In the genomic region with DNA sequence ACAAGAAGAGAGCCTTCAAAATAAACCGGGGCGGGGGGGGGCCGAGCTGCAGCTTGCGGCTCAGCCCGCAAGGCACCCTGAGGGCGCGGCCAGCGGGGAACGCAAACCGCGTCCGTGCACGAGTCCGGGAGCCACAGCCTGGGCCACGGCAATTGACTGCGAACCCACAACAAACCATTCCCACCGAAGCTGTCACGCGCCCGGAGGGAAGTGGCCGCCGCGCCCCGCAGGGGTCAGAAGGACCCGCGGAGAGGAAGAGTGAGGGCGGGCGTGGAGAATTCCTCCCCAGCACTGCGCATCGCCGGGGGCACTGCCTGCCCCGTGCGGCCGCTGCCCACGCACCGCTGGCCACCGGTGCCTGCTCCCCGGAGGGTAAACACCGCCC, we compare ENCODE assay signal across 8 cellular contexts. TPM values are rescaled to one million over a fixed set of nuclear protein-coding genes. Genes with fewer than 3 reads are reported as not detected.
DNase-seq lines count a peak whose midpoint lies in the region; ATAC-seq and TF ChIP-seq lines count a peak whose summit lies in the region.

No MANE protein-coding gene starts in this region.

- DNase-seq in CD8-positive, alpha-beta T cell: peak in 5 of 7 experiments; percentile 13 to 60 (median 20)
- DNase-seq in HAP-1 (ENCODE audit: low spot score in 2 of 2) (peak in 1 of 2 experiments; percentile 36), mesothelial cell of epicardium (ENCODE audit: low spot score in 2 of 2, unreplicated experiment in 2 of 2) (peak in 1 of 2 experiments; percentile 47), transverse colon (peak; percentile 44), NCI-H2227 treated with DMSO at 0.1 percent for 48 hours (lab: John Stamatoyannopoulos, UW) (no peak)

- H3K36me3 ChIP-seq in CD8-positive, alpha-beta T cell (ENCODE audit: insufficient read depth, low read length): no peaks in the 10 kb centered on the region
- no peaks in the 10 kb centered on the region for H3K36me3 ChIP-seq in HAP-1 (replicated peaks)
- no peaks in the 10 kb centered on the region for H3K36me3 ChIP-seq in transverse colon

- in situ Hi-C loops in HAP-1 (cut with MboI; ENCODE audit: low sequenced_read_pairs) (no loop called here), transverse colon (cut with MboI; ENCODE audit: low pct_ligation_motif_present in 1 of 4, low pct_unique_long_range_greater_than_20kb in 1 of 4, low sequenced_read_pairs in 3 of 4) (no loop called here)

- H3K9me3 ChIP-seq in CD8-positive, alpha-beta T cell (ENCODE audit: low read length): no peaks in the 10 kb centered on the region
- H3K9me3 ChIP-seq in HAP-1 (no peaks in the 10 kb centered on the region), transverse colon (no peaks in the 10 kb centered on the region)

- H3K4me3 ChIP-seq in CD8-positive, alpha-beta T cell (ENCODE audit: low read depth, low read length): peak overlapping the region; percentile 71
- peak overlapping the region; percentile 66 for H3K4me3 ChIP-seq in HAP-1
- H3K4me3 ChIP-seq in transverse colon: peak overlapping the region; percentile 72 to 86 (median 83)

- peak overlapping the region; percentile 91 for H3K27ac Mint-ChIP-seq in CD8-positive, alpha-beta T cell
- peak overlapping the region; percentile 76 for H3K27ac Mint-ChIP-seq in T-helper 1 cell treated with Interleukin-12 subunit alpha and Interleukin-12 subunit beta and Interleukin-4 antibody, amounts not matched to agents 30 μg/mL and 1 μg/mL, for 36 hours
- H3K27ac Mint-ChIP-seq in dendritic cell treated with granulocyte-macrophage colony-stimulating factor and Interleukin-4, amounts not matched to agents 40 ng/mL and 50 ng/mL, for 4 days: no peak overlapping the region
- H3K27ac Mint-ChIP-seq in mesothelial cell of epicardium: peak overlapping the region; percentile 72

- no peaks in the 10 kb centered on the region for H3K27me3 ChIP-seq in CD8-positive, alpha-beta T cell (ENCODE audit: insufficient read depth, low read length)
- no peaks in the 10 kb centered on the region for H3K27me3 ChIP-seq in HAP-1 (ENCODE audit: low read depth)
- no peaks in the 10 kb centered on the region for H3K27me3 ChIP-seq in transverse colon

- CTCF ChIA-PET in CD8-positive, alpha-beta T cell (lab: Charles Lee): interaction anchor here (0.8 to 3.5 kb wide), 9 partner anchors 14 to 372 kb away, joined by 3 to 21 read pairs (median 6); no protein-coding TSS in a partner anchor

- POLR2A ChIA-PET in CD8-positive, alpha-beta T cell (lab: Charles Lee): interaction anchor here (1.1 to 2.7 kb wide), 3 partner anchors 81 to 372 kb away, joined by 3 to 14 read pairs (median 4); no protein-coding TSS in a partner anchor

- ATAC-seq in CD8-positive, alpha-beta T cell: peak; percentile 9
- ATAC-seq in HG03565 (IDR thresholded peaks at IDR 0.05; ENCODE audit: unreplicated experiment): no peak

- peak overlapping the region; percentile 94 for H3K4me3 Mint-ChIP-seq in CD8-positive, alpha-beta T cell
- peak overlapping the region; percentile 97 for H3K4me3 Mint-ChIP-seq in T-helper 1 cell treated with Interleukin-12 subunit alpha and Interleukin-12 subunit beta and Interleukin-4 antibody, amounts not matched to agents 30 μg/mL and 1 μg/mL, for 36 hours
- peak overlapping the region; percentile 76 for H3K4me3 Mint-ChIP-seq in dendritic cell treated with granulocyte-macrophage colony-stimulating factor and Interleukin-4, amounts not matched to agents 40 ng/mL and 50 ng/mL, for 4 days
- peak overlapping the region; percentile 89 for H3K4me3 Mint-ChIP-seq in mesothelial cell of epicardium

- no peak for TF ChIP-seq EP300 in transverse colon (IDR thresholded peaks at IDR 0.05; ENCODE audit: low read depth)

- H3K27me3 Mint-ChIP-seq in CD8-positive, alpha-beta T cell (ENCODE audit: low read depth): no peaks in the 10 kb centered on the region
- H3K27me3 Mint-ChIP-seq in T-helper 1 cell treated with Interleukin-12 subunit alpha and Interleukin-12 subunit beta and Interleukin-4 antibody, amounts not matched to agents 30 μg/mL and 1 μg/mL, for 36 hours (ENCODE audit: low read depth): peaks cover 39% of the 10 kb centered on the region
- peaks cover 67% of the 10 kb centered on the region for H3K27me3 Mint-ChIP-seq in dendritic cell treated with granulocyte-macrophage colony-stimulating factor and Interleukin-4, amounts not matched to agents 40 ng/mL and 50 ng/mL, for 4 days
- H3K27me3 Mint-ChIP-seq in mesothelial cell of epicardium (ENCODE audit: low read depth): peaks cover 31% of the 10 kb centered on the region

- H3K4me1 Mint-ChIP-seq in CD8-positive, alpha-beta T cell (ENCODE audit: low read depth): peaks cover 33% of the 10 kb centered on the region
- H3K4me1 Mint-ChIP-seq in T-helper 1 cell treated with Interleukin-12 subunit alpha and Interleukin-12 subunit beta and Interleukin-4 antibody, amounts not matched to agents 30 μg/mL and 1 μg/mL, for 36 hours (ENCODE audit: low read depth): peaks cover 24% of the 10 kb centered on the region
- peaks cover 16% of the 10 kb centered on the region for H3K4me1 Mint-ChIP-seq in dendritic cell treated with granulocyte-macrophage colony-stimulating factor and Interleukin-4, amounts not matched to agents 40 ng/mL and 50 ng/mL, for 4 days (ENCODE audit: low read depth)
- H3K4me1 Mint-ChIP-seq in mesothelial cell of epicardium: peaks cover 24% of the 10 kb centered on the region

- no peaks in the 10 kb centered on the region for H3K9me3 Mint-ChIP-seq in CD8-positive, alpha-beta T cell
- no peaks in the 10 kb centered on the region for H3K9me3 Mint-ChIP-seq in T-helper 1 cell treated with Interleukin-12 subunit alpha and Interleukin-12 subunit beta and Interleukin-4 antibody, amounts not matched to agents 30 μg/mL and 1 μg/mL, for 36 hours
- H3K9me3 Mint-ChIP-seq in dendritic cell treated with granulocyte-macrophage colony-stimulating factor and Interleukin-4, amounts not matched to agents 40 ng/mL and 50 ng/mL, for 4 days: no peaks in the 10 kb centered on the region
- H3K9me3 Mint-ChIP-seq in mesothelial cell of epicardium: no peaks in the 10 kb centered on the region

- H3K36me3 Mint-ChIP-seq in CD8-positive, alpha-beta T cell: peaks cover 7% of the 10 kb centered on the region
- peaks cover 18% of the 10 kb centered on the region for H3K36me3 Mint-ChIP-seq in T-helper 1 cell treated with Interleukin-12 subunit alpha and Interleukin-12 subunit beta and Interleukin-4 antibody, amounts not matched to agents 30 μg/mL and 1 μg/mL, for 36 hours (ENCODE audit: low read depth)
- no peaks in the 10 kb centered on the region for H3K36me3 Mint-ChIP-seq in dendritic cell treated with granulocyte-macrophage colony-stimulating factor and Interleukin-4, amounts not matched to agents 40 ng/mL and 50 ng/mL, for 4 days (ENCODE audit: low read depth)
- H3K36me3 Mint-ChIP-seq in mesothelial cell of epicardium: no peaks in the 10 kb centered on the region

- no peak for TF ChIP-seq POLR2A in transverse colon (IDR thresholded peaks at IDR 0.05)

- peak overlapping the region; percentile 63 for H3K27ac ChIP-seq in CD8-positive, alpha-beta T cell (ENCODE audit: low read depth, low read length)
- H3K27ac ChIP-seq in transverse colon: peak overlapping the region; percentile 87 to 97 (median 96)

- H3K4me1 ChIP-seq in CD8-positive, alpha-beta T cell (ENCODE audit: insufficient read depth, low read length): peaks cover 12% of the 10 kb centered on the region
- H3K4me1 ChIP-seq in HAP-1: no peaks in the 10 kb centered on the region; the same call in none of the 2 replicates
- H3K4me1 ChIP-seq in transverse colon: peaks cover 2 to 25% (median 9%) of the 10 kb centered on the region in 4 donors

- no peak for TF ChIP-seq CTCF in CD8-positive, alpha-beta T cell (IDR thresholded peaks at IDR 0.05)
- no peak for TF ChIP-seq CTCF in mesothelial cell of epicardium (IDR thresholded peaks at IDR 0.05; ENCODE audit: unreplicated experiment)
- TF ChIP-seq CTCF in transverse colon (IDR thresholded peaks at IDR 0.05): no peak

- WGBS in transverse colon (ENCODE audit: low coverage in 1 of 2), 2 donors: 0% methylated on average over 8 of the region's 39 CpGs; no CpG with 5 or more reads in 1 of the 2 donors

- intact Hi-C loops in CD8-positive, alpha-beta T cell (cut with DNase I, micrococcal nuclease): loop anchor here (2.0 to 10.0 kb wide), 3 partner anchors 79 to 373 kb away; no protein-coding TSS in a partner anchor
- intact Hi-C loops in dendritic cell treated with granulocyte-macrophage colony-stimulating factor and Interleukin-4, amounts not matched to agents 40 ng/mL and 50 ng/mL, for 4 days (cut with micrococcal nuclease): no loop called here
- intact Hi-C loops in transverse colon (cut with DNase I; ENCODE audit: low total_unique reads): loop anchor here (5.0 to 10.0 kb wide), 3 partner anchors 51 to 131 kb away; no protein-coding TSS in a partner anchor

RNA-seq across cellular contexts. Expression of a gene that starts 0.6 kb away (rescaled TPM):
- 10 to 100 TPM; 36.7 to 37.9 TPM for total RNA-seq in CD8-positive, alpha-beta T cell
- total RNA-seq in mesothelial cell of epicardium (19.7 to 24.6 TPM (median 20.7 TPM) in 3 replicates), transverse colon (100 to 1,000 TPM in 1 of 4 donors, 10 to 100 TPM in 3; 32.9 to 138 (median 58.8) TPM)
